Comparison of ENCODE assay signal across 18 cellular contexts in genomic region chr9:97578846-97579245, GRCh38. TPM values are rescaled to one million over a fixed set of nuclear protein-coding genes. Genes with fewer than 3 reads are reported as not detected.
DNase-seq lines count a peak whose midpoint lies in the region; ATAC-seq, FAIRE-seq and TF ChIP-seq lines count a peak whose summit lies in the region.
"Had no signal": no experiment of that assay in that cellular context is flagged by ENCODE, and none has a peak within 500 bp of the region (broad histone marks: within the 10 kb centered on the region; RNA-seq: fewer than 3 reads in every experiment).

No MANE protein-coding gene starts in this region.

- intact Hi-C loops in cardiac septum (cut with DNase I) (no loop called here), upper lobe of right lung (cut with DNase I) (no loop called here), esophagus squamous epithelium (cut with DNase I) (no loop called here), kidney (cut with DNase I) (no loop called here)

- 73 to 76% methylated on average over 5 of the region's 5 CpGs for WGBS in esophagus squamous epithelium, 2 donors

- H3K27me3 ChIP-seq in upper lobe of right lung (no peaks in the 10 kb centered on the region), esophagus squamous epithelium (no peaks in the 10 kb centered on the region)

- H3K27ac ChIP-seq in upper lobe of right lung = no peak overlapping the region
- H3K27ac ChIP-seq in esophagus squamous epithelium = no peak overlapping the region
- no peak overlapping the region for H3K27ac ChIP-seq in kidney (ENCODE audit: low read depth in 2 of 2, low read length in 2 of 2)
- H3K27ac ChIP-seq: GM23248 had no signal

- H3K36me3 ChIP-seq in upper lobe of right lung = no peaks in the 10 kb centered on the region
- peaks cover 0 to 8% (median 0%) of the 10 kb centered on the region in 3 donors for H3K36me3 ChIP-seq in esophagus squamous epithelium
- H3K36me3 ChIP-seq in kidney (ENCODE audit: control insufficient read depth in 1 of 2, insufficient read depth in 2 of 2, low read length in 2 of 2) = no peaks in the 10 kb centered on the region
- H3K36me3 ChIP-seq: HAP-1 had no signal

- no peak for TF ChIP-seq POLR2A in esophagus squamous epithelium (IDR thresholded peaks at IDR 0.05)

- H3K4me3 ChIP-seq in upper lobe of right lung (no peak overlapping the region), esophagus squamous epithelium (no peak overlapping the region), kidney (ENCODE audit: low read length in 2 of 2) (no peak overlapping the region)
- H3K4me3 ChIP-seq: GM23248, HAP-1 had no signal

- DNase-seq in D341Med (ENCODE audit: low spot score) = peak; percentile 6
- DNase-seq in cardiac septum (ENCODE audit: low spot score) = peak; percentile 63
- peak; percentile 76 for DNase-seq in mesenteric fat pad (ENCODE audit: low spot score)
- peak; percentile 29 for DNase-seq in upper lobe of right lung
- DNase-seq in esophagus squamous epithelium (lab: John Stamatoyannopoulos, UW) = no peak
- no peak for DNase-seq in nucleus accumbens (lab: John Stamatoyannopoulos, UW)
- DNase-seq in kidney = no peak
- DNase-seq: 8988T, DMS79 treated with DMSO at 0.1 percent for 48 hours, GM23248, NCI-H1417, NCI-H187 treated with DMSO at 0.1 percent for 48 hours, NCI-H226, NCI-H524 treated with DMSO at 0.1 percent for 48 hours, PC-3, RPMI8226 had no signal

- FAIRE-seq in kidney (lab: Jason Lieb, UNC) = no peak

- TF ChIP-seq CTCF in upper lobe of right lung (IDR thresholded peaks at IDR 0.05) = no peak
- no peak for TF ChIP-seq CTCF in esophagus squamous epithelium (IDR thresholded peaks at IDR 0.05)
- no peak for TF ChIP-seq CTCF in kidney (IDR thresholded peaks at IDR 0.05; ENCODE audit: borderline replicate concordance, extremely low read depth, insufficient read depth)

- ATAC-seq in upper lobe of right lung (no peak), HG02610 (IDR thresholded peaks at IDR 0.05; ENCODE audit: unreplicated experiment) (no peak)
- ATAC-seq: PC-3 had no signal

- no peak overlapping the region for H3K9ac ChIP-seq in kidney (ENCODE audit: low read length in 2 of 2)
- H3K9ac ChIP-seq: GM23248 had no signal

- H3K9me3 ChIP-seq in upper lobe of right lung (no peaks in the 10 kb centered on the region), esophagus squamous epithelium (no peaks in the 10 kb centered on the region), kidney (ENCODE audit: control insufficient read depth in 1 of 2, low read length in 2 of 2) (no peaks in the 10 kb centered on the region)
- H3K9me3 ChIP-seq: HAP-1 had no signal

- H3K4me1 ChIP-seq in upper lobe of right lung = no peaks in the 10 kb centered on the region
- no peaks in the 10 kb centered on the region for H3K4me1 ChIP-seq in esophagus squamous epithelium
- no peaks in the 10 kb centered on the region for H3K4me1 ChIP-seq in kidney (ENCODE audit: control insufficient read depth in 1 of 2, insufficient read depth in 1 of 2, low read depth in 1 of 2, low read length in 2 of 2)
- H3K4me1 ChIP-seq: HAP-1 had no signal

RNA-seq across cellular contexts. Expression of gene TSTD2, which starts 54.3 kb away (rescaled TPM):
- total RNA-seq in cardiac septum (20.8 TPM), mesenteric fat pad (19.8 TPM), upper lobe of right lung (20.0 TPM), esophagus squamous epithelium (10 to 100 TPM in 2 of 4 donors, 1 to 10 TPM in 2; 6.9 to 20.0 (median 10.1) TPM), kidney (23.4 TPM)
- 9.0 TPM for polyA plus RNA-seq in kidney (ENCODE audit: insufficient read depth, low read depth, low replicate concordance)

RNA-seq across cellular contexts. Expression of gene NCBP1, which starts 54.8 kb away (rescaled TPM):
- total RNA-seq in cardiac septum (18.5 TPM), mesenteric fat pad (21.3 TPM), upper lobe of right lung (25.4 TPM), esophagus squamous epithelium (10 to 100 TPM; 11.4 to 23.0 (median 16.4) TPM), kidney (28.5 TPM)
- polyA plus RNA-seq in kidney (ENCODE audit: insufficient read depth, low read depth, low replicate concordance) = 15.1 TPM

Comparison
In these comparisons a context has a peak if more than half of its experiments do, and no peak if none do; other contexts are left out.
1. DNase-seq: peak in D341Med (single experiment), cardiac septum (single experiment), mesenteric fat pad (single experiment) and upper lobe of right lung (single experiment); none in esophagus squamous epithelium (single experiment), nucleus accumbens (0 of 56) and kidney (single experiment).